Comparison of ENCODE assay signal across 13 cellular contexts in the genomic region with DNA sequence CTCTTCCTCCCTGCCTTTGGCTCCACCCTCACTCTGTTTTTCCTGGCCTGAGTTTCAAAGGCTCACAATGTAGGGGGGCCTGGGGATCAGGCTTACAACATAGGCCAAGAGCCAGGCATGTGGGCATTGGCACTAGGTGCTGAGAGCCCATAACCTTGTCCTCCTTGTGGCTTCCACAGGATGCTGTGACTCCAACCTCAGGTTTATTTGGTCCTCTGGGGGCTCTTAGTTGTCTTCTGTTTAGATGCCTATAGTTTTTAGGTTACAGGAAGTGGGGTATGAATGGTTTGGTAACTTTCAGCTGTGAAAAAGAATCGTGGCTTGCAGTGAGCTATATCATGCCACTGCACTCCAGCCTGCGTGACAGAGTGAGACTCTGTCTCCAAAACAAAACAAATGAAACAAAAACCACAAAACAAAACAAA. TPM values are rescaled to one million over a fixed set of nuclear protein-coding genes. Genes with fewer than 3 reads are reported as not detected.
A peak's percentile ranks its signal among the peaks of the same experiment; 100 is the strongest.
DNase-seq lines count a peak whose midpoint lies in the region; ATAC-seq and TF ChIP-seq lines count a peak whose summit lies in the region.
"Had no signal": no experiment of that assay in that cellular context is flagged by ENCODE, and none has a peak within 500 bp of the region (broad histone marks: within the 10 kb centered on the region; RNA-seq: fewer than 3 reads in every experiment).

No MANE protein-coding gene starts in this region.

- no peak overlapping the region for H3K4me2 ChIP-seq in neural progenitor cell

- H3K4me1 ChIP-seq in neural progenitor cell (peaks cover 3% of the 10 kb centered on the region), gastrocnemius medialis (no peaks in the 10 kb centered on the region), HAP-1 (no peaks in the 10 kb centered on the region)
- H3K4me1 ChIP-seq: prostate gland had no signal

- DNase-seq in activated CD4-positive, CD25-positive, alpha-beta regulatory T cell (lab: John Stamatoyannopoulos, UW), result no peak
- no peak for DNase-seq in T-helper 17 cell
- no peak for DNase-seq in neural progenitor cell (ENCODE audit: low spot score)
- DNase-seq in gastrocnemius medialis, result no peak
- DNase-seq in HAP-1 (ENCODE audit: low spot score in 2 of 2), result no peak
- DNase-seq: 8988T, GM23248, NCI-H82 had no signal

- H3K27ac Mint-ChIP-seq in T-helper 17 cell, result peak overlapping the region; percentile 97
- H3K27ac Mint-ChIP-seq in neural progenitor cell, result peak overlapping the region; percentile 25

- H3K4me1 Mint-ChIP-seq in T-helper 17 cell (peaks cover 14% of the 10 kb centered on the region), neural progenitor cell (peaks cover 6% of the 10 kb centered on the region)

- TF ChIP-seq CTCF in neural progenitor cell (IDR thresholded peaks at IDR 0.05), result no peak
- no peak for TF ChIP-seq CTCF in gastrocnemius medialis (IDR thresholded peaks at IDR 0.05 in 4 of 5, conservative IDR thresholded peaks at IDR 0.05 in 1 of 5)

- H3K79me2 ChIP-seq in neural progenitor cell (ENCODE audit: low read depth), result no peaks in the 10 kb centered on the region

- H3K4me3 ChIP-seq in neural progenitor cell (no peak overlapping the region), gastrocnemius medialis (no peak overlapping the region), HAP-1 (no peak overlapping the region)
- H3K4me3 ChIP-seq: GM23248, prostate gland had no signal

- no peaks in the 10 kb centered on the region for H3K9me3 Mint-ChIP-seq in neural progenitor cell

- no peaks in the 10 kb centered on the region for H3K27me3 ChIP-seq in neural progenitor cell
- no peaks in the 10 kb centered on the region for H3K27me3 ChIP-seq in gastrocnemius medialis
- no peaks in the 10 kb centered on the region for H3K27me3 ChIP-seq in HAP-1 (ENCODE audit: low read depth)

- no peaks in the 10 kb centered on the region for H4K20me1 ChIP-seq in neural progenitor cell (ENCODE audit: low read depth)

- H3K4me3 Mint-ChIP-seq in T-helper 17 cell (peak overlapping the region; percentile 83), neural progenitor cell (no peak overlapping the region)

- no peak for TF ChIP-seq POLR2A in gastrocnemius medialis (IDR thresholded peaks at IDR 0.05)

- intact Hi-C loops in gastrocnemius medialis (cut with DNase I; ENCODE audit: low total_unique reads), result no loop called here

- in situ Hi-C loops in gastrocnemius medialis (cut with MboI; ENCODE audit: low sequenced_read_pairs in 4 of 4) (no loop called here), HAP-1 (cut with MboI; ENCODE audit: low sequenced_read_pairs) (no loop called here)

- no peak overlapping the region for H3K9ac ChIP-seq in neural progenitor cell
- H3K9ac ChIP-seq: GM23248 had no signal

- H3K27ac ChIP-seq in neural progenitor cell (no peak overlapping the region), gastrocnemius medialis (no peak overlapping the region)
- H3K27ac ChIP-seq: GM23248, prostate gland had no signal

- no peaks in the 10 kb centered on the region for H3F3A ChIP-seq in neural progenitor cell (ENCODE audit: low read depth)

- H3K36me3 Mint-ChIP-seq in T-helper 17 cell (ENCODE audit: low read depth) (no peaks in the 10 kb centered on the region), neural progenitor cell (no peaks in the 10 kb centered on the region)

- no peak overlapping the region for H2AFZ ChIP-seq in neural progenitor cell (replicated peaks)
- H2AFZ ChIP-seq: GM23248 had no signal

- no peaks in the 10 kb centered on the region for H3K27me3 Mint-ChIP-seq in T-helper 17 cell
- H3K27me3 Mint-ChIP-seq in neural progenitor cell (ENCODE audit: insufficient read depth, low read depth), result peaks cover 2% of the 10 kb centered on the region

- no peaks in the 10 kb centered on the region for H3K9me3 ChIP-seq in T-helper 17 cell (ENCODE audit: control insufficient read depth, low read length, poor library complexity, severe bottlenecking)
- no peaks in the 10 kb centered on the region for H3K9me3 ChIP-seq in neural progenitor cell (ENCODE audit: low read depth)
- no peaks in the 10 kb centered on the region for H3K9me3 ChIP-seq in gastrocnemius medialis
- H3K9me3 ChIP-seq in HAP-1, result no peaks in the 10 kb centered on the region
- H3K9me3 ChIP-seq: prostate gland had no signal

- H3K36me3 ChIP-seq in neural progenitor cell, result no peaks in the 10 kb centered on the region
- H3K36me3 ChIP-seq in gastrocnemius medialis, result no peaks in the 10 kb centered on the region
- no peaks in the 10 kb centered on the region for H3K36me3 ChIP-seq in HAP-1 (replicated peaks)
- H3K36me3 ChIP-seq: prostate gland had no signal

- ATAC-seq in activated CD4-positive, CD25-positive, alpha-beta regulatory T cell treated with anti-CD3 and anti-CD28 coated beads, Interleukin-2, amount 50 U/mL, for 24 hours, result peak; percentile 46 to 77
- ATAC-seq in GM21576 (IDR thresholded peaks at IDR 0.05; ENCODE audit: unreplicated experiment) (peak; percentile 64), T-helper 17 cell (peak; percentile 91), gastrocnemius medialis (no peak), HG02973 (IDR thresholded peaks at IDR 0.05; ENCODE audit: unreplicated experiment) (no peak)

RNA-seq across cellular contexts. Expression of a gene that starts 25.6 kb away (rescaled TPM):
- under 1 TPM; 0.15 to 0.16 TPM for total RNA-seq in T-helper 17 cell
- total RNA-seq in neural progenitor cell (ENCODE audit: low replicate concordance), result 1.4 and 1.9 TPM in 2 replicates
- total RNA-seq in gastrocnemius medialis, result under 1 TPM in 2 of 4 donors, not detected in 2; 0.07 to 0.10 TPM

RNA-seq across cellular contexts. Expression of a gene that starts 25.9 kb away (rescaled TPM):
- 10 to 100 TPM; 60.8 to 64.4 TPM for total RNA-seq in T-helper 17 cell
- total RNA-seq in neural progenitor cell (ENCODE audit: low replicate concordance), result 2.9 and 12.0 TPM in 2 replicates
- 10 to 100 TPM in 3 of 4 donors, 1 to 10 TPM in 1; 3.8 to 18.4 (median 12.4) TPM for total RNA-seq in gastrocnemius medialis

RNA-seq across cellular contexts. Expression of a gene that starts 32.5 kb away (rescaled TPM):
- total RNA-seq in T-helper 17 cell, result 10 to 100 TPM; 39.4 to 43.6 TPM
- 47.5 and 71.4 TPM in 2 replicates for total RNA-seq in neural progenitor cell (ENCODE audit: low replicate concordance)
- 10 to 100 TPM; 34.2 to 48.3 (median 47.4) TPM for total RNA-seq in gastrocnemius medialis

RNA-seq across cellular contexts. Expression of a gene that starts 40.2 kb away (rescaled TPM):
- total RNA-seq in T-helper 17 cell (not detected), neural progenitor cell (ENCODE audit: low replicate concordance) (not detected in 2 replicates), gastrocnemius medialis (not detected)
- total RNA-seq: G401, GM23248 had no signal

Comparison
In these comparisons a context has a peak if more than half of its experiments do, and no peak if none do; other contexts are left out.
1. ATAC-seq: peak in activated CD4-positive, CD25-positive, alpha-beta regulatory T cell treated with anti-CD3 and anti-CD28 coated beads, Interleukin-2, amount 50 U/mL, for 24 hours (2 of 2), GM21576 (single experiment) and T-helper 17 cell (single experiment); none in gastrocnemius medialis (0 of 2) and HG02973 (single experiment).